In genomic region chr5:79922626-79923025, GRCh38 we compare ENCODE assay signal across 35 cellular contexts.
"Had no signal": no experiment of that assay in that cellular context is flagged by ENCODE, and none has a peak within 500 bp of the region (broad histone marks: within the 10 kb centered on the region; RNA-seq: fewer than 3 reads in every experiment).

No MANE protein-coding gene starts in this region.

- H3K27ac ChIP-seq: KMS-11 had no signal

- DNase-seq: Karpas-422, Kasumi-1, KBM-7, KG1, MG63, MM.1S, NCI-H1048, NCI-H1092, NCI-H1092 treated with DMSO at 0.1 percent for 48 hours, NCI-H1105, NCI-H1105 treated with DMSO at 0.1 percent for 48 hours, NCI-H1417, NCI-H1417 treated with DMSO at 0.1 percent for 48 hours, NCI-H1436, NCI-H1436 treated with DMSO at 0.1 percent for 48 hours, NCI-H146, NCI-H1694, NCI-H1694 treated with DMSO at 0.1 percent for 48 hours, NCI-H187, NCI-H187 treated with DMSO at 0.1 percent for 48 hours, NCI-H1930, NCI-H2029, NCI-H2029 treated with DMSO at 0.1 percent for 48 hours, NCI-H2081, NCI-H2081 treated with DMSO at 0.1 percent for 48 hours, NCI-H2107, NCI-H2171, NCI-H2171 treated with DMSO at 0.1 percent for 48 hours, NCI-H2227 treated with DMSO at 0.1 percent for 48 hours, NCI-H226, NCI-H345, NCI-H446, NCI-H446 treated with DMSO at 0.1 percent for 48 hours, NCI-H510A had no signal
